ENCODE assay signal across 16 cellular contexts in genomic region chr1:39310015-39310414, GRCh38.
"Had no signal": no experiment of that assay in that cellular context is flagged by ENCODE, and none has a peak within 500 bp of the region (broad histone marks: within the 10 kb centered on the region; RNA-seq: fewer than 3 reads in every experiment).

No MANE protein-coding gene starts in this region.

- H3K4me3 ChIP-seq: ascending aorta, sigmoid colon, suprapubic skin had no signal

- ATAC-seq: activated naive CD8-positive, alpha-beta T cell treated with anti-CD3 and anti-CD28 coated beads, Interleukin-2, amount 50 U/mL, for 24 hours; foreskin keratinocyte; naive thymus-derived CD8-positive, alpha-beta T cell; stimulated activated naive CD8-positive, alpha-beta T cell treated with anti-CD3 and anti-CD28 coated beads, Interleukin-15, Interleukin-2, amounts not matched to agents 100 U/mL and 50 U/mL, for 24 hours had no signal

- H3K4me1 Mint-ChIP-seq: activated naive CD8-positive, alpha-beta T cell treated with anti-CD3 and anti-CD28 coated beads, Interleukin-2, amount 50 U/mL, for 24 hours; naive thymus-derived CD8-positive, alpha-beta T cell had no signal

- H3K4me3 Mint-ChIP-seq: activated naive CD8-positive, alpha-beta T cell treated with anti-CD3 and anti-CD28 coated beads, Interleukin-2, amount 50 U/mL, for 24 hours; naive thymus-derived CD8-positive, alpha-beta T cell; type B pancreatic cell had no signal

- H3K4me1 ChIP-seq: ascending aorta, foreskin keratinocyte, suprapubic skin had no signal

- H3K27ac ChIP-seq: ascending aorta, foreskin keratinocyte, sigmoid colon, suprapubic skin, VCaP had no signal

- DNase-seq: activated CD4-positive, alpha-beta T cell treated with anti-CD3 and anti-CD28 coated beads for 4 hours; activated naive CD8-positive, alpha-beta T cell treated with anti-CD3 and anti-CD28 coated beads, Interleukin-2, amount 50 U/mL, for 24 hours; activated T-cell treated with anti-CD3 and anti-CD28 coated beads for 4 hours; foreskin keratinocyte; head of caudate nucleus; naive thymus-derived CD8-positive, alpha-beta T cell; occipital lobe; sigmoid colon; stimulated activated naive CD8-positive, alpha-beta T cell treated with anti-CD3 and anti-CD28 coated beads, Interleukin-15, Interleukin-2, amounts not matched to agents 100 U/mL and 50 U/mL, for 24 hours; T-helper 9 cell had no signal

- H3K9me3 Mint-ChIP-seq: activated naive CD8-positive, alpha-beta T cell treated with anti-CD3 and anti-CD28 coated beads, Interleukin-2, amount 50 U/mL, for 24 hours; naive thymus-derived CD8-positive, alpha-beta T cell; type B pancreatic cell had no signal

- H3K27me3 Mint-ChIP-seq: activated naive CD8-positive, alpha-beta T cell treated with anti-CD3 and anti-CD28 coated beads, Interleukin-2, amount 50 U/mL, for 24 hours; naive thymus-derived CD8-positive, alpha-beta T cell; type B pancreatic cell had no signal

- H3K9me3 ChIP-seq: ascending aorta, sigmoid colon, suprapubic skin had no signal

- H3K27me3 ChIP-seq: ascending aorta, foreskin keratinocyte, sigmoid colon, suprapubic skin had no signal

- FAIRE-seq: colon, islet of Langerhans had no signal

- H3K27ac Mint-ChIP-seq: activated naive CD8-positive, alpha-beta T cell treated with anti-CD3 and anti-CD28 coated beads, Interleukin-2, amount 50 U/mL, for 24 hours; type B pancreatic cell had no signal
